Comparison of ENCODE assay signal across 1 cellular context in genomic region chr15:41281236-41281635, GRCh38.
TF ChIP-seq lines count a peak whose summit lies in the region.

No MANE protein-coding gene starts in this region.

TF ChIP-seq in IMR-90, 13 proteins besides CTCF, POLR2A, EP300 and RAD21 (continued from another document):
- peak; percentile 46; the same call in 1 of the 2 replicates for TF ChIP-seq CEBPB (IDR thresholded peaks at IDR 0.05; ENCODE audit: low read depth, low read length)
- TF ChIP-seq RCOR1 (IDR thresholded peaks at IDR 0.05; ENCODE audit: insufficient replicate concordance, low read length): no peak
- TF ChIP-seq BHLHE40 (IDR thresholded peaks at IDR 0.05; ENCODE audit: low read depth, low read length): no peak
- no peak for TF ChIP-seq SMC3 (IDR thresholded peaks at IDR 0.05; ENCODE audit: low read depth, low read length)
- no peak for TF ChIP-seq MAZ (IDR thresholded peaks at IDR 0.05; ENCODE audit: borderline replicate concordance, low read depth, low read length)
- TF ChIP-seq MXI1 (IDR thresholded peaks at IDR 0.05; ENCODE audit: borderline replicate concordance, low read depth, low read length): no peak
- TF ChIP-seq ELK1 (IDR thresholded peaks at IDR 0.05; ENCODE audit: borderline replicate concordance, low read depth, low read length): no peak
- peak; percentile 99 for TF ChIP-seq MAFK (IDR thresholded peaks at IDR 0.05; ENCODE audit: low read depth, low read length)
- TF ChIP-seq CHD1 (IDR thresholded peaks at IDR 0.05; ENCODE audit: low read depth, low read length): no peak
- TF ChIP-seq FOS (IDR thresholded peaks at IDR 0.05; ENCODE audit: low read depth, low read length): peak; percentile 95
